Comparison of ENCODE assay signal across 8 cellular contexts in the genomic region with DNA sequence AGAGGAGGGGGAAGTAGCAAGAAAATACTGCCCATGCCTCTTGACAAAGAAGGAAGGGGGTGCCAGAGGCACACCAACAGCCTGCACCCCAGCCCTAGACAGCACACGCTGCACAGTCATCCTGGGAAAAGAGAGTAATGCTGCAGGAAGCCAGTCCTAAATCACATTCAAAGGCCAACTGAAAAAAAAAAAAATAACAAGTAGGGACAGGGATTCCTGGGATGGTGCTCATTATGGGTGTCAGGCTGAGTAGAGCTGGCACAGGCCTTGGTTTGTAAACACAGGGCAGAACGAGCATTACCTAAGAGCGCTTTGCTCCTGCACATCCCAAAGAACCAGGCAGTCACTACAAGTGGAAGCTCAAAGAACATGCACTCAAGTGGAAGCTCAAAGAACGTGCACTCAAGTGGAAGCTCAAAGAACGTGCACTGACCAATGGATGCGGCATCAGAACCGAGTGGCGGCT. TPM values are rescaled to one million over a fixed set of nuclear protein-coding genes. Genes with fewer than 3 reads are reported as not detected.
A peak's percentile ranks its signal among the peaks of the same experiment; 100 is the strongest.
DNase-seq lines count a peak whose midpoint lies in the region; ATAC-seq, FAIRE-seq and TF ChIP-seq lines count a peak whose summit lies in the region.

No MANE protein-coding gene starts in this region.

- peaks cover 99% of the 10 kb centered on the region for H3K4me1 ChIP-seq in HepG2 (ENCODE audit: insufficient read depth, low read length)

- peak overlapping the region; percentile 77 for H3K4me3 Mint-ChIP-seq in activated naive CD8-positive, alpha-beta T cell treated with anti-CD3 and anti-CD28 coated beads for 36 hours

- H3K4me2 ChIP-seq in HepG2 (ENCODE audit: low read depth, low read length) = peak overlapping the region; percentile 77

- peak; percentile 26 for ATAC-seq in HepG2
- ATAC-seq in HG03354 (IDR thresholded peaks at IDR 0.05; ENCODE audit: poor library complexity, severe bottlenecking, unreplicated experiment) = no peak
- ATAC-seq in HG02759 (IDR thresholded peaks at IDR 0.05; ENCODE audit: unreplicated experiment) = no peak

- H3K27ac ChIP-seq in HepG2 (ENCODE audit: extremely low read length, insufficient read depth, low read length) = peak overlapping the region; percentile 65

- H3K9ac ChIP-seq in HepG2 (ENCODE audit: insufficient read depth, low read depth, low read length) = peak overlapping the region; percentile 25; the same call in 1 of the 2 replicates

- H3K4me3 ChIP-seq in AG10803 (ENCODE audit: low read length) (no peak overlapping the region), HepG2 (replicated peaks in 1 of 3; ENCODE audit: insufficient read depth in 1 of 3, low read depth in 2 of 3, low read length in 3 of 3) (peak overlapping the region in 2 of 3 experiments; percentile 29 to 33; a peak in 3 of 6 replicates)

- no peaks in the 10 kb centered on the region for H3K27me3 Mint-ChIP-seq in activated naive CD8-positive, alpha-beta T cell treated with anti-CD3 and anti-CD28 coated beads for 36 hours

- peak overlapping the region; percentile 90 for H3K27ac Mint-ChIP-seq in activated naive CD8-positive, alpha-beta T cell treated with anti-CD3 and anti-CD28 coated beads for 36 hours

- peaks cover 90% of the 10 kb centered on the region for H3K4me1 Mint-ChIP-seq in activated naive CD8-positive, alpha-beta T cell treated with anti-CD3 and anti-CD28 coated beads for 36 hours

- no peaks in the 10 kb centered on the region for H3K36me3 ChIP-seq in HepG2 (replicated peaks in 1 of 2; ENCODE audit: control insufficient read depth in 1 of 2, insufficient read depth in 2 of 2, low read length in 2 of 2)

- TF ChIP-seq POLR2A in HepG2 (IDR thresholded peaks at IDR 0.05; ENCODE audit: insufficient read depth in 1 of 2, low read depth in 2 of 2, low read length in 2 of 2) = no peak

- FAIRE-seq in HepG2 (lab: Jason Lieb, UNC) (peak; percentile 84), frontal cortex (lab: Jason Lieb, UNC) (no peak)

- H2AFZ ChIP-seq in HepG2 (ENCODE audit: low read length) = no peak overlapping the region

- H3K9me3 ChIP-seq in HepG2 (ENCODE audit: low read length) = no peaks in the 10 kb centered on the region

- in situ Hi-C loops in HepG2 (cut with HindIII; ENCODE audit: extremely low pct_ligation_motif_present, low pct_unique_long_range_greater_than_20kb) = loop anchor here (10.0 to 25.0 kb wide), 2 partner anchors 77 to 345 kb away; partner anchors contain the start of gene PRRC2B

- no peaks in the 10 kb centered on the region for H3K27me3 ChIP-seq in HepG2 (ENCODE audit: control insufficient read depth in 1 of 2, insufficient read depth in 2 of 2, low read length in 2 of 2)

- TF ChIP-seq CTCF in AG10803 (conservative IDR thresholded peaks at IDR 0.05; ENCODE audit: low read length) = no peak
- no peak for TF ChIP-seq CTCF in HepG2 (CRISPR knock-in tag; IDR thresholded peaks at IDR 0.05)

- intact Hi-C loops in HepG2 (cut with micrococcal nuclease; ENCODE audit: unreplicated experiment) = no loop called here

- DNase-seq in AG10803 (ENCODE audit: low read depth) (peak; percentile 86), HCEC 1CT (peak; percentile 86), HepG2 (ENCODE audit: low spot score) (peak; percentile 59), frontal cortex (ENCODE audit: low spot score in 2 of 2) (no peak), DMS 273 treated with DMSO at 0.1 percent for 48 hours (lab: John Stamatoyannopoulos, UW) (no peak)
- no peak for DNase-seq in activated naive CD8-positive, alpha-beta T cell treated with anti-CD3 and anti-CD28 coated beads for 36 hours

- CTCF ChIA-PET in HepG2 (lab: Yijun Ruan, JAX; ENCODE audit: low intra/inter-chr PET ratio, low total read pairs) = interaction anchor here (0.6 kb wide), 1 partner anchor 97 kb away, joined by 4 read pairs; no protein-coding TSS in a partner anchor

- no peak for TF ChIP-seq EP300 in HepG2 (IDR thresholded peaks at IDR 0.05; ENCODE audit: low read depth in 2 of 2, low read length in 2 of 2)
- TF ChIP-seq EP300 in HepG2 (CRISPR knock-in tag; IDR thresholded peaks at IDR 0.05; ENCODE audit: borderline replicate concordance) = no peak

- H4K20me1 ChIP-seq in HepG2 (ENCODE audit: insufficient read depth, low read length) = peaks cover 19% of the 10 kb centered on the region

- peaks cover 43% of the 10 kb centered on the region for H3K36me3 Mint-ChIP-seq in activated naive CD8-positive, alpha-beta T cell treated with anti-CD3 and anti-CD28 coated beads for 36 hours

- no peak for TF ChIP-seq RAD21 in HepG2 (CRISPR knock-in tag; IDR thresholded peaks at IDR 0.05)

- peaks cover 88% of the 10 kb centered on the region for H3K79me2 ChIP-seq in HepG2 (ENCODE audit: insufficient read depth, low read length)

- POLR2A ChIA-PET in HepG2 (lab: Yijun Ruan, JAX) = interaction anchor here (0.7 to 2.4 kb wide), 5 partner anchors 13 to 125 kb away, joined by 3 to 12 read pairs (median 3); no protein-coding TSS in a partner anchor

- no peaks in the 10 kb centered on the region for H3K9me3 Mint-ChIP-seq in activated naive CD8-positive, alpha-beta T cell treated with anti-CD3 and anti-CD28 coated beads for 36 hours

- BruUV-seq in HepG2 (replicated peaks; lab: Mats Ljungman, UMichigan) = no TSS peak

- 20% methylated on average over 3 of the region's 8 CpGs for WGBS in HepG2 (ENCODE audit: low lambda C conversion rate)

TF ChIP-seq in HepG2, 621 proteins besides CTCF, POLR2A, EP300 and RAD21 (continues in another document):
- TF ChIP-seq HOMEZ (CRISPR knock-in tag; IDR thresholded peaks at IDR 0.05; ENCODE audit: low read depth) (no peak), ZNF362 (CRISPR knock-in tag; IDR thresholded peaks at IDR 0.05; ENCODE audit: borderline replicate concordance) (peak; percentile 56; the same call in 1 of the 2 replicates), ZNF224 (CRISPR knock-in tag; IDR thresholded peaks at IDR 0.05) (0 out of 2 replicates have a peak, but pooled peaks have one; percentile 45), FOXA3 (CRISPR knock-in tag; IDR thresholded peaks at IDR 0.05) (peak; percentile 71), ZBTB38 (CRISPR knock-in tag; IDR thresholded peaks at IDR 0.05) (peak; percentile 88; the same call in 1 of the 2 replicates)

RNA-seq across cellular contexts. Expression of gene RAPGEF1, which starts 7.8 kb away (rescaled TPM):
- 10 to 100 TPM; 82.3 to 89.0 TPM for total RNA-seq in activated naive CD8-positive, alpha-beta T cell treated with anti-CD3 and anti-CD28 coated beads for 36 hours
- total RNA-seq in HepG2 (2016; rRNA removed; fragmentation: Illumina TruSeq; extraction: Trizol) (21.2 and 21.7 TPM in 2 replicates), frontal cortex (28.1 TPM)
- total RNA-seq in HepG2 (2016; cell fraction: cytosol; rRNA removed; fragmentation: Illumina TruSeq; extraction: Trizol; ENCODE audit: low read depth) = 6.1 and 9.4 TPM in 2 replicates
- total RNA-seq in HepG2 (2016; cell fraction: insoluble cytoplasmic fraction; rRNA removed; fragmentation: Illumina TruSeq; extraction: Trizol) = 17.2 and 20.5 TPM in 2 replicates
- 22.7 and 23.5 TPM in 2 replicates for total RNA-seq in HepG2 (2016; cell fraction: membrane; rRNA removed; fragmentation: Illumina TruSeq; extraction: Trizol)
- 15.4 and 18.1 TPM in 2 replicates for total RNA-seq in HepG2 (2016; cell fraction: nucleus; rRNA removed; fragmentation: Illumina TruSeq; extraction: Trizol)
- 38.9 and 46.6 TPM in 2 replicates for polyA plus RNA-seq in HepG2 (2011; rRNA removed)
- 29.9 and 30.8 TPM in 2 replicates for polyA plus RNA-seq in HepG2 (2011; cell fraction: cytosol; rRNA removed)
- 38.0 and 38.2 TPM in 2 replicates for polyA plus RNA-seq in HepG2 (2011; cell fraction: nucleus; rRNA removed)
- 36.7 and 38.5 TPM in 2 replicates for polyA plus RNA-seq in HepG2 (2012)
- 2.1 and 3.2 TPM in 2 replicates for polyA plus RNA-seq in HepG2 (2016; cell fraction: cytosol; fragmentation: Illumina TruSeq; extraction: Trizol; ENCODE audit: low read depth)
- polyA plus RNA-seq in HepG2 (2016; cell fraction: insoluble cytoplasmic fraction; fragmentation: Illumina TruSeq; extraction: Trizol; ENCODE audit: low read depth) = 16.9 and 24.5 TPM in 2 replicates
- polyA plus RNA-seq in HepG2 (2016; cell fraction: membrane; fragmentation: Illumina TruSeq; extraction: Trizol; ENCODE audit: low read depth) = 15.6 and 18.4 TPM in 2 replicates
- 22.7 and 25.7 TPM in 2 replicates for polyA plus RNA-seq in HepG2 (2016; cell fraction: nucleus; fragmentation: Illumina TruSeq; extraction: Trizol; ENCODE audit: insufficient read depth, low read depth)
- 31.8 and 52.5 TPM in 2 replicates for polyA minus RNA-seq in HepG2 (2011; rRNA and poly(A)+ RNA removed; ENCODE audit: low replicate concordance)
- polyA minus RNA-seq in HepG2 (2011; cell fraction: cytosol; rRNA and poly(A)+ RNA removed) = 25.4 and 30.6 TPM in 2 replicates
- polyA minus RNA-seq in HepG2 (2011; cell fraction: nucleus; rRNA and poly(A)+ RNA removed) = 18.2 and 24.7 TPM in 2 replicates

Comparison
In these comparisons a context has a peak if more than half of its experiments do, and no peak if none do; other contexts are left out.
1. DNase-seq: peak in AG10803 (single experiment), HCEC 1CT (single experiment) and HepG2 (single experiment); none in activated naive CD8-positive, alpha-beta T cell treated with anti-CD3 and anti-CD28 coated beads for 36 hours (single experiment), frontal cortex (0 of 2) and DMS 273 treated with DMSO at 0.1 percent for 48 hours (single experiment).